Comparison of ENCODE assay signal across 8 cellular contexts in the genomic region with DNA sequence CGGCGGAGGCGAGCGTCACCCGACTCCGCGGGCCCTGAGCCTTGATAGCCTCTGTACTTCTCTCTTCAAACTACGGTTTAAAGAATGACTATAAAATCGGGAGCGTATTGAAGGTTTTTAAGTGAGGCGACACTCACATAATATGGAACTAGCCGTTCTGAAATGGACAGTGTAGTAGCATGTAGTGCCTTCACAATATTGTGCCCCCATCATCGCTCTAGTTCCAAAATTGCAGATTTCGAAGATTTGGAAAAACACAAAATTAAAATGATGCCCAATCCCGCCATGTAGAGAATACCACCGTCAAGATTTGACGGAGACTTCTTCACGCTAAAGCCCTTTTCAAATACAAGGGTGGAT. TPM values are rescaled to one million over a fixed set of nuclear protein-coding genes. Genes with fewer than 3 reads are reported as not detected.
DNase-seq lines count a peak whose midpoint lies in the region; ATAC-seq and TF ChIP-seq lines count a peak whose summit lies in the region.

No MANE protein-coding gene starts in this region.

- H3K27ac Mint-ChIP-seq in activated T-cell treated with anti-CD3 and anti-CD28 coated beads, Interleukin-2, amount 50 U/mL, for 24 hours: peak overlapping the region; percentile 97
- peak overlapping the region; percentile 98 for H3K27ac Mint-ChIP-seq in activated naive CD8-positive, alpha-beta T cell treated with anti-CD3 and anti-CD28 coated beads for 36 hours

- peaks cover 11 to 23% of the 10 kb centered on the region in 2 donors for H3K4me1 ChIP-seq in thoracic aorta (ENCODE audit: control insufficient read depth in 1 of 2, low read depth in 2 of 2)

- no peaks in the 10 kb centered on the region for H3K9me3 Mint-ChIP-seq in activated T-cell treated with anti-CD3 and anti-CD28 coated beads, Interleukin-2, amount 50 U/mL, for 24 hours
- no peaks in the 10 kb centered on the region for H3K9me3 Mint-ChIP-seq in activated naive CD8-positive, alpha-beta T cell treated with anti-CD3 and anti-CD28 coated beads for 36 hours

- H3K4me3 Mint-ChIP-seq in activated T-cell treated with anti-CD3 and anti-CD28 coated beads, Interleukin-2, amount 50 U/mL, for 24 hours: peak overlapping the region; percentile 99
- H3K4me3 Mint-ChIP-seq in activated naive CD8-positive, alpha-beta T cell treated with anti-CD3 and anti-CD28 coated beads for 36 hours: peak overlapping the region; percentile 99

- no peaks in the 10 kb centered on the region for H3K27me3 Mint-ChIP-seq in activated T-cell treated with anti-CD3 and anti-CD28 coated beads, Interleukin-2, amount 50 U/mL, for 24 hours
- no peaks in the 10 kb centered on the region for H3K27me3 Mint-ChIP-seq in activated naive CD8-positive, alpha-beta T cell treated with anti-CD3 and anti-CD28 coated beads for 36 hours

- H3K27me3 ChIP-seq in kidney epithelial cell (ENCODE audit: control insufficient read depth, insufficient read depth, low read length) (no peaks in the 10 kb centered on the region), thoracic aorta (replicated peaks; ENCODE audit: insufficient read depth) (no peaks in the 10 kb centered on the region)

- no peaks in the 10 kb centered on the region for H3K9me3 ChIP-seq in thoracic aorta

- peaks cover 43% of the 10 kb centered on the region for H3K36me3 Mint-ChIP-seq in activated T-cell treated with anti-CD3 and anti-CD28 coated beads, Interleukin-2, amount 50 U/mL, for 24 hours (ENCODE audit: low read depth)
- peaks cover 29% of the 10 kb centered on the region for H3K36me3 Mint-ChIP-seq in activated naive CD8-positive, alpha-beta T cell treated with anti-CD3 and anti-CD28 coated beads for 36 hours

- peak overlapping the region; percentile 75 to 80 for H3K27ac ChIP-seq in thoracic aorta

- H3K4me3 ChIP-seq in kidney epithelial cell (ENCODE audit: low read depth, low read length) (peak overlapping the region; percentile 86), thoracic aorta (peak overlapping the region; percentile 97)

- TF ChIP-seq CTCF in kidney epithelial cell (IDR thresholded peaks at IDR 0.05; ENCODE audit: insufficient read depth, low read length, poor library complexity, severe bottlenecking) (no peak), thoracic aorta (IDR thresholded peaks at IDR 0.05) (no peak)

- DNase-seq in activated T-cell treated with anti-CD3 and anti-CD28 coated beads, Interleukin-2, amount 50 U/mL, for 24 hours: no peak
- DNase-seq in activated T-cell treated with anti-CD3 and anti-CD28 coated beads, Interleukin-2, amount 50 U/mL, for 1 hour: no peak
- no peak for DNase-seq in activated naive CD8-positive, alpha-beta T cell treated with anti-CD3 and anti-CD28 coated beads for 36 hours
- no peak for DNase-seq in kidney epithelial cell (ENCODE audit: low read depth)
- no peak for DNase-seq in thoracic aorta (ENCODE audit: low spot score)
- DNase-seq in GF-D8 (lab: John Stamatoyannopoulos, UW): no peak
- no peak for DNase-seq in hypothalamus (lab: John Stamatoyannopoulos, UW)

- ATAC-seq in thoracic aorta (ENCODE audit: insufficient number of reproducible peaks, low FRiP score, low read depth) (no peak), HG03378 (IDR thresholded peaks at IDR 0.05; ENCODE audit: unreplicated experiment) (no peak)

- H3K4me1 Mint-ChIP-seq in activated T-cell treated with anti-CD3 and anti-CD28 coated beads, Interleukin-2, amount 50 U/mL, for 24 hours (ENCODE audit: low read depth): peaks cover 40% of the 10 kb centered on the region
- peaks cover 29% of the 10 kb centered on the region for H3K4me1 Mint-ChIP-seq in activated naive CD8-positive, alpha-beta T cell treated with anti-CD3 and anti-CD28 coated beads for 36 hours

- H3K36me3 ChIP-seq in kidney epithelial cell (ENCODE audit: control insufficient read depth, insufficient read depth, low read length) (peaks cover 1% of the 10 kb centered on the region), thoracic aorta (peaks cover 8% of the 10 kb centered on the region)

RNA-seq across cellular contexts. Expression of a gene that starts 0.3 kb away (rescaled TPM):
- 10 to 100 TPM; 26.9 to 27.4 TPM for total RNA-seq in activated naive CD8-positive, alpha-beta T cell treated with anti-CD3 and anti-CD28 coated beads for 36 hours
- 8.6 and 11.0 TPM in 2 replicates for total RNA-seq in kidney epithelial cell
- total RNA-seq in thoracic aorta: 10 to 100 TPM; 12.3 to 14.5 TPM
